In the genomic region with DNA sequence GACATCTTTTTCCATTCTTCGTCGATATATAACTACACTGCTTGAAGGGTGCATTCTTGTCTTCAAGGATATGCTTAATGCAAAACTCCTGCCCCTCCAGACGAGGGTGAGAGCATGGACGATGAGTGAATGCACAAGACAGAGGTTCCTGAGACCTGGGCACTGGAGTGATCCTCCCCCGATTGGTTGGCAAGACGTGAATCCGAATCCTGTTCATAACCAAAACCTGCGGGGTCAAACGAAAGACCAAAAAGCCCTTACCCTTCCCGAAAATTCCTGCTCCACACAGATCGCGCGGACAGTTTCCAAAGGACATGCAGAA, we compare ENCODE assay signal across 8 cellular contexts. TPM values are rescaled to one million over a fixed set of nuclear protein-coding genes. Genes with fewer than 3 reads are reported as not detected.
DNase-seq lines count a peak whose midpoint lies in the region; ATAC-seq and TF ChIP-seq lines count a peak whose summit lies in the region.

No MANE protein-coding gene starts in this region.

- ATAC-seq in Right ventricle myocardium superior (ENCODE audit: poor library complexity): peak; percentile 1
- ATAC-seq in T-helper 17 cell: no peak
- no peak for ATAC-seq in GM21381 (IDR thresholded peaks at IDR 0.05; ENCODE audit: unreplicated experiment)

- peak overlapping the region; percentile 96 for H3K4me3 Mint-ChIP-seq in T-helper 17 cell

- no peaks in the 10 kb centered on the region for H3K27me3 ChIP-seq in osteoblast (ENCODE audit: insufficient read depth, low read length)

- H3K9me3 ChIP-seq in T-helper 17 cell (ENCODE audit: control insufficient read depth, low read length, poor library complexity, severe bottlenecking): no peaks in the 10 kb centered on the region
- no peaks in the 10 kb centered on the region for H3K9me3 ChIP-seq in osteoblast (ENCODE audit: low read depth, low read length)

- no peak for TF ChIP-seq CTCF in fibroblast of the aortic adventitia (IDR thresholded peaks at IDR 0.05; ENCODE audit: insufficient read depth, low read length)
- no peak for TF ChIP-seq CTCF in osteoblast (IDR thresholded peaks at IDR 0.05; ENCODE audit: extremely low read depth, low read depth, low read length)

- H3K4me3 ChIP-seq in fibroblast of the aortic adventitia (ENCODE audit: low read depth, low read length) (peak overlapping the region; percentile 98), osteoblast (ENCODE audit: insufficient read depth, low read length) (peak overlapping the region; percentile 98)

- peak overlapping the region; percentile 90 for H3K27ac ChIP-seq in osteoblast (ENCODE audit: low read depth, low read length)

- peak overlapping the region; percentile 98 for H3K4me2 ChIP-seq in osteoblast (ENCODE audit: insufficient read depth, low read length)

- peaks cover 11% of the 10 kb centered on the region for H3K36me3 Mint-ChIP-seq in T-helper 17 cell (ENCODE audit: low read depth)

- H4K20me1 ChIP-seq in osteoblast (ENCODE audit: insufficient read depth, low read length): peaks cover 12% of the 10 kb centered on the region

- H3K4me1 ChIP-seq in osteoblast (ENCODE audit: insufficient read depth, low read length): peaks cover 37% of the 10 kb centered on the region

- peak overlapping the region; percentile 96 for H2AFZ ChIP-seq in osteoblast (ENCODE audit: low read length)

- intact Hi-C loops in Right ventricle myocardium superior (cut with DNase I): no loop called here
- intact Hi-C loops in cardiac septum (cut with DNase I): loop anchor here (5.0 kb wide), 1 partner anchor 36 kb away; a partner anchor contains a TSS

- peaks cover 49% of the 10 kb centered on the region for H3K4me1 Mint-ChIP-seq in T-helper 17 cell

- peaks cover 37% of the 10 kb centered on the region for H3K36me3 ChIP-seq in osteoblast (ENCODE audit: insufficient read depth, low read length)

- DNase-seq in Right ventricle myocardium superior: no peak
- DNase-seq in cardiac septum (ENCODE audit: low spot score): no peak
- no peak for DNase-seq in T-helper 17 cell
- no peak for DNase-seq in fibroblast of the aortic adventitia (ENCODE audit: low read depth)
- peak; percentile 80 for DNase-seq in osteoblast (ENCODE audit: insufficient read length, low spot score, missing footprints)
- no peak for DNase-seq in G401 (ENCODE audit: low spot score)
- DNase-seq in stimulated activated CD4-positive, alpha-beta T cell treated with anti-CD3 and anti-CD28 coated beads, Interleukin-15, amount 100 ng/mL, for 24 hours: no peak

- peaks cover 54% of the 10 kb centered on the region for H3K79me2 ChIP-seq in osteoblast (ENCODE audit: insufficient read depth, low read length)

- H3K27ac Mint-ChIP-seq in T-helper 17 cell: peak overlapping the region; percentile 94

- in situ Hi-C loops in G401 (cut with HindIII; ENCODE audit: low sequenced_read_pairs): no loop called here

- no peaks in the 10 kb centered on the region for H3K27me3 Mint-ChIP-seq in T-helper 17 cell

RNA-seq across cellular contexts. Expression of a gene that starts 0.7 kb away (rescaled TPM):
- total RNA-seq in Right ventricle myocardium superior (17.3 TPM), cardiac septum (24.8 TPM), T-helper 17 cell (100 to 1,000 TPM in 1 of 2 donors, 10 to 100 TPM in 1; 90.2 to 127 TPM), fibroblast of the aortic adventitia (ENCODE audit: low replicate concordance) (21.2 and 39.8 TPM in 2 replicates), osteoblast (37.4 and 48.1 TPM in 2 replicates)
- total RNA-seq in G401 (2014; rRNA removed; shearing (Covaris generic)): 86.2 and 122 TPM in 2 replicates

RNA-seq across cellular contexts. Expression of a gene that starts 35.1 kb away (rescaled TPM):
- total RNA-seq in Right ventricle myocardium superior: 17.5 TPM
- total RNA-seq in cardiac septum: 23.5 TPM
- total RNA-seq in T-helper 17 cell: 100 to 1,000 TPM in 1 of 2 donors, 10 to 100 TPM in 1; 87.5 to 117 TPM
- total RNA-seq in fibroblast of the aortic adventitia (ENCODE audit: low replicate concordance): 21.1 and 34.3 TPM in 2 replicates
- 25.0 and 32.1 TPM in 2 replicates for total RNA-seq in osteoblast
- 17.5 and 29.7 TPM in 2 replicates for total RNA-seq in G401 (2014; rRNA removed; shearing (Covaris generic))
